ENCODE assay signal across 2 cellular contexts in the genomic region with DNA sequence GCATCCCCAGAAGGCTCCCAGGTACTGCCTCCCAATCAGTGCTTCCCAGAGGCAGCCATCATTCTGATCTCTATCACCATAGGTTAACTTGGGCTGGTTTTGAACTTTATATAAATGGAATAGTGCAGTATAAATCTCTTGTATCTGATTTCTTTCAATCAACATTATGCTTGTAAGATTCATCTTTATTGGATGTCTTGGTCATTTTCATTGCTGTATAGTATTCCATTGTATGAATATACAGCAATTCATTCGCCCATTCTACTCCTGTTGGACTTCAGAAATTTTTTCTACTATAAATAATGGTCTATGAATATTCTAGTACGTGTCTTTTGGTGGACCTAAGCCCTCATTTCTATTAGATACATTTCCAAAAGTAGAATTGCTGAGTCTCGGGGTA.
A peak's percentile ranks its signal among the peaks of the same experiment; 100 is the strongest.
TF ChIP-seq lines count a peak whose summit lies in the region.

No MANE protein-coding gene starts in this region.

TF ChIP-seq in HEK293, 187 proteins besides CTCF, POLR2A, EP300 and RAD21 (continued from another document):
- TF ChIP-seq, protein P1, sequence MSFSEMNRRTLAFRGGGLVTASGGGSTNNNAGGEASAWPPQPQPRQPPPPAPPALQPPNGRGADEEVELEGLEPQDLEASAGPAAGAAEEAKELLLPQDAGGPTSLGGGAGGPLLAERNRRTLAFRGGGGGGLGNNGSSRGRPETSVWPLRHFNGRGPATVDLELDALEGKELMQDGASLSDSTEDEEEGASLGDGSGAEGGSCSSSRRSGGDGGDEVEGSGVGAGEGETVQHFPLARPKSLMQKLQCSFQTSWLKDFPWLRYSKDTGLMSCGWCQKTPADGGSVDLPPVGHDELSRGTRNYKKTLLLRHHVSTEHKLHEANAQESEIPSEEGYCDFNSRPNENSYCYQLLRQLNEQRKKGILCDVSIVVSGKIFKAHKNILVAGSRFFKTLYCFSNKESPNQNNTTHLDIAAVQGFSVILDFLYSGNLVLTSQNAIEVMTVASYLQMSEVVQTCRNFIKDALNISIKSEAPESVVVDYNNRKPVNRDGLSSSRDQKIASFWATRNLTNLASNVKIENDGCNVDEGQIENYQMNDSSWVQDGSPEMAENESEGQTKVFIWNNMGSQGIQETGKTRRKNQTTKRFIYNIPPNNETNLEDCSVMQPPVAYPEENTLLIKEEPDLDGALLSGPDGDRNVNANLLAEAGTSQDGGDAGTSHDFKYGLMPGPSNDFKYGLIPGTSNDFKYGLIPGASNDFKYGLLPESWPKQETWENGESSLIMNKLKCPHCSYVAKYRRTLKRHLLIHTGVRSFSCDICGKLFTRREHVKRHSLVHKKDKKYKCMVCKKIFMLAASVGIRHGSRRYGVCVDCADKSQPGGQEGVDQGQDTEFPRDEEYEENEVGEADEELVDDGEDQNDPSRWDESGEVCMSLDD (tag by site-specific recombination; IDR thresholded peaks at IDR 0.05), result no peak

TF ChIP-seq in K562, 482 proteins besides CTCF, POLR2A, EP300 and RAD21 (continued from another document):
- TF ChIP-seq ZFP30 (CRISPR knock-in tag; IDR thresholded peaks at IDR 0.05; ENCODE audit: borderline replicate concordance) (no peak), ZNF766 (CRISPR knock-in tag; conservative IDR thresholded peaks at IDR 0.05) (no peak), HEY1 (CRISPR knock-in tag; IDR thresholded peaks at IDR 0.05; ENCODE audit: borderline replicate concordance) (no peak), FOXJ2 (tag; IDR thresholded peaks at IDR 0.05) (no peak), ZBED1 (IDR thresholded peaks at IDR 0.05) (no peak), ZNF347 (CRISPR knock-in tag; IDR thresholded peaks at IDR 0.05; ENCODE audit: low read depth) (no peak), RBM25 (IDR thresholded peaks at IDR 0.05; ENCODE audit: low read depth, low read length, severe bottlenecking) (peak; percentile 79), ZNF146 (CRISPR knock-in tag; IDR thresholded peaks at IDR 0.05; ENCODE audit: unreplicated experiment) (peak; percentile 87), SRSF7 (optimal IDR thresholded peaks at IDR 0.05; ENCODE audit: low read depth, low read length) (no peak), SREBF1 (IDR thresholded peaks at IDR 0.05; ENCODE audit: borderline replicate concordance, low read depth, low read length) (no peak), NCOA6 (IDR thresholded peaks at IDR 0.05) (no peak), ZBTB26 (CRISPR knock-in tag; IDR thresholded peaks at IDR 0.05) (no peak), MYBL2 (IDR thresholded peaks at IDR 0.05; ENCODE audit: low read depth) (no peak), MYBL2 (CRISPR knock-in tag; IDR thresholded peaks at IDR 0.05; ENCODE audit: borderline replicate concordance) (no peak)
- TF ChIP-seq, protein P2, sequence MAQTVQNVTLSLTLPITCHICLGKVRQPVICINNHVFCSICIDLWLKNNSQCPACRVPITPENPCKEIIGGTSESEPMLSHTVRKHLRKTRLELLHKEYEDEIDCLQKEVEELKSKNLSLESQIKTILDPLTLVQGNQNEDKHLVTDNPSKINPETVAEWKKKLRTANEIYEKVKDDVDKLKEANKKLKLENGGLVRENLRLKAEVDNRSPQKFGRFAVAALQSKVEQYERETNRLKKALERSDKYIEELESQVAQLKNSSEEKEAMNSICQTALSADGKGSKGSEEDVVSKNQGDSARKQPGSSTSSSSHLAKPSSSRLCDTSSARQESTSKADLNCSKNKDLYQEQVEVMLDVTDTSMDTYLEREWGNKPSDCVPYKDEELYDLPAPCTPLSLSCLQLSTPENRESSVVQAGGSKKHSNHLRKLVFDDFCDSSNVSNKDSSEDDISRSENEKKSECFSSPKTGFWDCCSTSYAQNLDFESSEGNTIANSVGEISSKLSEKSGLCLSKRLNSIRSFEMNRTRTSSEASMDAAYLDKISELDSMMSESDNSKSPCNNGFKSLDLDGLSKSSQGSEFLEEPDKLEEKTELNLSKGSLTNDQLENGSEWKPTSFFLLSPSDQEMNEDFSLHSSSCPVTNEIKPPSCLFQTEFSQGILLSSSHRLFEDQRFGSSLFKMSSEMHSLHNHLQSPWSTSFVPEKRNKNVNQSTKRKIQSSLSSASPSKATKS (CRISPR knock-in tag; IDR thresholded peaks at IDR 0.05), result no peak
- TF ChIP-seq, protein P3, sequence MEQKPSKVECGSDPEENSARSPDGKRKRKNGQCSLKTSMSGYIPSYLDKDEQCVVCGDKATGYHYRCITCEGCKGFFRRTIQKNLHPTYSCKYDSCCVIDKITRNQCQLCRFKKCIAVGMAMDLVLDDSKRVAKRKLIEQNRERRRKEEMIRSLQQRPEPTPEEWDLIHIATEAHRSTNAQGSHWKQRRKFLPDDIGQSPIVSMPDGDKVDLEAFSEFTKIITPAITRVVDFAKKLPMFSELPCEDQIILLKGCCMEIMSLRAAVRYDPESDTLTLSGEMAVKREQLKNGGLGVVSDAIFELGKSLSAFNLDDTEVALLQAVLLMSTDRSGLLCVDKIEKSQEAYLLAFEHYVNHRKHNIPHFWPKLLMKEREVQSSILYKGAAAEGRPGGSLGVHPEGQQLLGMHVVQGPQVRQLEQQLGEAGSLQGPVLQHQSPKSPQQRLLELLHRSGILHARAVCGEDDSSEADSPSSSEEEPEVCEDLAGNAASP (IDR thresholded peaks at IDR 0.05), result no peak
